Comparison of ENCODE assay signal across 1 cellular context in genomic region chr22:35396622-35397021, GRCh38.
TF ChIP-seq lines count a peak whose summit lies in the region.

No MANE protein-coding gene starts in this region.

TF ChIP-seq in GM12878, 131 proteins besides CTCF, POLR2A, EP300 and RAD21:
- TF ChIP-seq IKZF1 (conservative IDR thresholded peaks at IDR 0.05) (peak; percentile 30; the same call in 1 of the 2 replicates), IKZF2 (IDR thresholded peaks at IDR 0.05) (peak; percentile 37; a peak in 1 of 4 replicates)
